ENCODE assay signal across 13 cellular contexts in the genomic region with DNA sequence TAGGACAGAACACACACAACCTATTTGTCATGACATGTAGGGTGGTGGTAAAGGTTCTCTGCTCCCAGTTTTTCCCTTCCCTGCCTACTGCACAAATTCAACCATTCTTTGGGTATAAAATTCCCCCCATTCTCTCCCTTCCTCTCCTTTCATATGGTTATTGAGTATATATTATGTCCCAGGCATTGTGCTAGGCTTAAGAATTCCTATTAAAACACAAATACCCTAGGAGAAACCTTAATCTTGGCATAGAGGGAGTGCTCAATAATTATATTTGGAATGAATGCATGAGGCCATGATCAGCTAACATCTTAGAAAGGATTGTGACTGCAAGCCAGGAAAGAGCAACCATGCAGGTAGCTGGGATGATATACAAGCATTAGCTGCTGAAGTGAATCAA.
DNase-seq lines count a peak whose midpoint lies in the region; ATAC-seq and TF ChIP-seq lines count a peak whose summit lies in the region.
"Had no signal": no experiment of that assay in that cellular context is flagged by ENCODE, and none has a peak within 500 bp of the region (broad histone marks: within the 10 kb centered on the region; RNA-seq: fewer than 3 reads in every experiment).

No MANE protein-coding gene starts in this region.

- CTCF ChIA-PET in CD4-positive, alpha-beta T cell (lab: Charles Lee) = no interaction called here

- peak in 1 of 2 donors; percentile 26 for ATAC-seq in activated naive CD4-positive, alpha-beta T cell treated with anti-CD3 and anti-CD28 coated beads, Interleukin-2, amount 50 U/mL, for 72 hours
- no peak for ATAC-seq in CD4-positive, alpha-beta T cell (ENCODE audit: poor library complexity)
- no peak for ATAC-seq in natural killer cell treated with Interleukin-12 subunit alpha and Interleukin-12 subunit beta and Interleukin-15 and Interleukin-18, amount 100 ng/mL, for 72 hours
- no peak for ATAC-seq in GM21360 (IDR thresholded peaks at IDR 0.05; ENCODE audit: unreplicated experiment)
- ATAC-seq: HCT116 had no signal

- intact Hi-C loops in CD4-positive, alpha-beta T cell (cut with DNase I, micrococcal nuclease) = no loop called here

- no peak overlapping the region for H3K27ac ChIP-seq in CD4-positive, alpha-beta T cell (ENCODE audit: low read depth, low read length)
- H3K27ac ChIP-seq: C4-2B, HL-60 had no signal

- H3K4me1 Mint-ChIP-seq in CD4-positive, alpha-beta T cell (ENCODE audit: low read depth) = peaks cover 53% of the 10 kb centered on the region
- H3K4me1 Mint-ChIP-seq in mesothelial cell of epicardium (peaks cover 34% of the 10 kb centered on the region), type B pancreatic cell (ENCODE audit: unreplicated experiment) (peaks cover 30% of the 10 kb centered on the region)
- peaks cover 11 to 14% of the 10 kb centered on the region in 2 donors for H3K4me1 Mint-ChIP-seq in natural killer cell treated with Interleukin-12 subunit alpha and Interleukin-12 subunit beta and Interleukin-15 and Interleukin-18, amount 100 ng/mL, for 72 hours (ENCODE audit: low read depth in 2 of 2)

- TF ChIP-seq CTCF in CD4-positive, alpha-beta T cell (IDR thresholded peaks at IDR 0.05) = no peak
- TF ChIP-seq CTCF in mesothelial cell of epicardium (IDR thresholded peaks at IDR 0.05; ENCODE audit: unreplicated experiment) (no peak), type B pancreatic cell (conservative IDR thresholded peaks at IDR 0.05) (no peak)

- H3K27ac Mint-ChIP-seq in activated naive CD4-positive, alpha-beta T cell treated with anti-CD3 and anti-CD28 coated beads, Interleukin-2, amount 50 U/mL, for 72 hours = peak overlapping the region; percentile 13 to 29
- H3K27ac Mint-ChIP-seq in CD4-positive, alpha-beta T cell = peak overlapping the region; percentile 29
- H3K27ac Mint-ChIP-seq in mesothelial cell of epicardium (peak overlapping the region; percentile 97), type B pancreatic cell (peak overlapping the region; percentile 13)
- no peak overlapping the region for H3K27ac Mint-ChIP-seq in natural killer cell treated with Interleukin-12 subunit alpha and Interleukin-12 subunit beta and Interleukin-15 and Interleukin-18, amount 100 ng/mL, for 72 hours

- H3K27me3 Mint-ChIP-seq in CD4-positive, alpha-beta T cell = no peaks in the 10 kb centered on the region
- no peaks in the 10 kb centered on the region for H3K27me3 Mint-ChIP-seq in mesothelial cell of epicardium (ENCODE audit: low read depth)
- H3K27me3 Mint-ChIP-seq in type B pancreatic cell = no peaks in the 10 kb centered on the region
- no peaks in the 10 kb centered on the region for H3K27me3 Mint-ChIP-seq in natural killer cell treated with Interleukin-12 subunit alpha and Interleukin-12 subunit beta and Interleukin-15 and Interleukin-18, amount 100 ng/mL, for 72 hours

- no peaks in the 10 kb centered on the region for H3K27me3 ChIP-seq in CD4-positive, alpha-beta T cell (ENCODE audit: control insufficient read depth, insufficient read depth, low read length)
- H3K27me3 ChIP-seq: BE2C had no signal

- no peaks in the 10 kb centered on the region for H3K9me3 ChIP-seq in CD4-positive, alpha-beta T cell (ENCODE audit: control insufficient read depth, low read length)
- H3K9me3 ChIP-seq: BE2C had no signal

- H3K4me3 Mint-ChIP-seq in CD4-positive, alpha-beta T cell = no peak overlapping the region
- H3K4me3 Mint-ChIP-seq in mesothelial cell of epicardium (no peak overlapping the region), type B pancreatic cell (no peak overlapping the region)
- H3K4me3 Mint-ChIP-seq in natural killer cell treated with Interleukin-12 subunit alpha and Interleukin-12 subunit beta and Interleukin-15 and Interleukin-18, amount 100 ng/mL, for 72 hours = no peak overlapping the region

- POLR2A ChIA-PET in CD4-positive, alpha-beta T cell (lab: Charles Lee) = no interaction called here

- no peaks in the 10 kb centered on the region for H3K9me3 Mint-ChIP-seq in activated naive CD4-positive, alpha-beta T cell treated with anti-CD3 and anti-CD28 coated beads, Interleukin-2, amount 50 U/mL, for 72 hours
- no peaks in the 10 kb centered on the region for H3K9me3 Mint-ChIP-seq in CD4-positive, alpha-beta T cell
- peaks cover 4% of the 10 kb centered on the region for H3K9me3 Mint-ChIP-seq in mesothelial cell of epicardium
- no peaks in the 10 kb centered on the region for H3K9me3 Mint-ChIP-seq in type B pancreatic cell
- H3K9me3 Mint-ChIP-seq in natural killer cell treated with Interleukin-12 subunit alpha and Interleukin-12 subunit beta and Interleukin-15 and Interleukin-18, amount 100 ng/mL, for 72 hours = no peaks in the 10 kb centered on the region

- DNase-seq in activated naive CD4-positive, alpha-beta T cell treated with anti-CD3 and anti-CD28 coated beads, Interleukin-2, amount 50 U/mL, for 72 hours (ENCODE audit: low spot score in 2 of 2) = no peak
- no peak for DNase-seq in activated naive CD4-positive, alpha-beta T cell treated with Interleukin-2 at 50 U/mL for 16 hours
- no peak for DNase-seq in CD4-positive, alpha-beta T cell
- DNase-seq in mesothelial cell of epicardium (ENCODE audit: low spot score in 2 of 2, unreplicated experiment in 2 of 2) = no peak
- no peak for DNase-seq in type B pancreatic cell (ENCODE audit: extremely low spot score, unreplicated experiment)
- no peak for DNase-seq in natural killer cell treated with Interleukin-12 subunit alpha and Interleukin-12 subunit beta and Interleukin-15 and Interleukin-18, amount 100 ng/mL, for 72 hours (ENCODE audit: low spot score)
- DNase-seq: BE2C, DMS53, GF-D8 had no signal

- peaks cover 6 to 36% of the 10 kb centered on the region in 2 donors for H3K36me3 Mint-ChIP-seq in activated naive CD4-positive, alpha-beta T cell treated with anti-CD3 and anti-CD28 coated beads, Interleukin-2, amount 50 U/mL, for 72 hours
- H3K36me3 Mint-ChIP-seq in CD4-positive, alpha-beta T cell (ENCODE audit: low read depth) = peaks cover 51% of the 10 kb centered on the region
- H3K36me3 Mint-ChIP-seq in mesothelial cell of epicardium (peaks cover 9% of the 10 kb centered on the region), type B pancreatic cell (peaks cover 24% of the 10 kb centered on the region)
- H3K36me3 Mint-ChIP-seq in natural killer cell treated with Interleukin-12 subunit alpha and Interleukin-12 subunit beta and Interleukin-15 and Interleukin-18, amount 100 ng/mL, for 72 hours = no peaks in the 10 kb centered on the region

Comparison
In these comparisons a context has a peak if more than half of its experiments do, and no peak if none do; other contexts are left out.
1. H3K27ac Mint-ChIP-seq: peak in activated naive CD4-positive, alpha-beta T cell treated with anti-CD3 and anti-CD28 coated beads, Interleukin-2, amount 50 U/mL, for 72 hours (2 of 2), CD4-positive, alpha-beta T cell (single experiment), mesothelial cell of epicardium (single experiment) and type B pancreatic cell (single experiment); none in natural killer cell treated with Interleukin-12 subunit alpha and Interleukin-12 subunit beta and Interleukin-15 and Interleukin-18, amount 100 ng/mL, for 72 hours (0 of 2).